7 cellular contexts compared by ENCODE assay signal in the genomic region with DNA sequence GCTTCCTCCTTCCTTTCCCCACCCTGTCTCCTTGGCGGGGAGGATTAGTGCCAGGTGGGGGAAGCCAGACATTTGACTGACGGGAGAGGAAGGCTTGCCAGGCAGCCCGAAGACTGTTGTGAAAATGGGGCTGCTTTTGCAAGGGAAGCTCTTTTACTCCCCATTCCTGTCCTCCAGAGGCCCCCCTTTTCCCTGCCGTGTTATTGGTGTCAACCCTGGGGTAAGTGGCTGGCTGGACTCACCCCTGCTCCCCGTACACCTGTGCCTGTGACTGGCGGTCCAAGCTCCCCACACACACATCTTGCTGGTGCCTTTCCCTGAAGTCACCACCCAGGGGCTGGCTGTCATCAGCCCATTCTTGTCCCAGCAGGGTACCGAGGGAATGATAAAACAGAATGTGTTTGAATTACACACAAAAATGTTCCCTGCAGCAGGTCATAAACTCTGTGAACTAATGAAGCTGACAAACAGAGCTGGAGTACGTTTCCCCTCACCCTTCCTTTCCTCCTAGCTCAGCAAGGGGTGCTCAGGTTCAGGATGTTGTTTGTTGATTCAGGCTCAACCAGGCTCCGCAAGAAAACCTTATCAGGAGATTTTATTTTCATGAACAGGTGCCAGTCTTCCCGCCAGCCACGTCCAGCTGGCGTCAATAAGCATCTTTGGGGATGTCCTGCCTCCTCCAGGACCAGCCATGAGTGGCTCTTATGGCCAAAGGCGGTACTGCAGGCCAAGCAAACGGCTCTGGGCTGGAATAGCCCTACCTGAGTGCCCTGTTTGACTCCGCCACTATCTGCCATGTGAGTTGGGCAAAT. TPM values are rescaled to one million over a fixed set of nuclear protein-coding genes. Genes with fewer than 3 reads are reported as not detected.
DNase-seq lines count a peak whose midpoint lies in the region; ATAC-seq and TF ChIP-seq lines count a peak whose summit lies in the region.
"Had no signal": no experiment of that assay in that cellular context is flagged by ENCODE, and none has a peak within 500 bp of the region (broad histone marks: within the 10 kb centered on the region; RNA-seq: fewer than 3 reads in every experiment).

No MANE protein-coding gene starts in this region.

- TF ChIP-seq CTCF in hepatocyte (IDR thresholded peaks at IDR 0.05; ENCODE audit: poor library complexity) = peak; percentile 52

- H3K4me1 ChIP-seq in hepatocyte (ENCODE audit: insufficient read depth) = peaks cover 7% of the 10 kb centered on the region

- H3K4me3 ChIP-seq in H7 (ENCODE audit: insufficient read depth, low read depth, low read length) = no peak overlapping the region
- no peak overlapping the region for H3K4me3 ChIP-seq in hepatocyte

- no peaks in the 10 kb centered on the region for H3K9me2 ChIP-seq in hepatocyte (replicated peaks; ENCODE audit: insufficient read depth)

- H3K79me2 ChIP-seq in hepatocyte = peaks cover 5% of the 10 kb centered on the region

- peaks cover 2% of the 10 kb centered on the region for H3K36me3 ChIP-seq in H7 (replicated peaks; ENCODE audit: control insufficient read depth, insufficient read depth, low read length)
- H3K36me3 ChIP-seq in hepatocyte (replicated peaks; ENCODE audit: insufficient read depth, low read depth) = no peaks in the 10 kb centered on the region

- no peak overlapping the region for H3K4me3 Mint-ChIP-seq in stimulated activated effector memory CD8-positive, alpha-beta T cell treated with anti-CD3 and anti-CD28 coated beads, Interleukin-12 subunit alpha, Interleukin-12 subunit beta, amount 100 ng/mL, for 72 hours

- no peak for ATAC-seq in GM19467 (IDR thresholded peaks at IDR 0.05; ENCODE audit: unreplicated experiment)
- no peak for ATAC-seq in stimulated activated effector memory CD8-positive, alpha-beta T cell treated with anti-CD3 and anti-CD28 coated beads, Interleukin-12 subunit alpha, Interleukin-12 subunit beta, amount 100 ng/mL, for 72 hours

- H3K27ac Mint-ChIP-seq in stimulated activated effector memory CD8-positive, alpha-beta T cell treated with anti-CD3 and anti-CD28 coated beads, Interleukin-12 subunit alpha, Interleukin-12 subunit beta, amount 100 ng/mL, for 72 hours = no peak overlapping the region

- H3K4me2 ChIP-seq in hepatocyte = no peak overlapping the region

- H4K20me1 ChIP-seq in hepatocyte (ENCODE audit: insufficient read depth, poor library complexity, severe bottlenecking) = no peaks in the 10 kb centered on the region

- H3K9me3 ChIP-seq in hepatocyte (ENCODE audit: low read depth) = no peaks in the 10 kb centered on the region

- no peaks in the 10 kb centered on the region for H3K9me3 Mint-ChIP-seq in stimulated activated effector memory CD8-positive, alpha-beta T cell treated with anti-CD3 and anti-CD28 coated beads, Interleukin-12 subunit alpha, Interleukin-12 subunit beta, amount 100 ng/mL, for 72 hours
- H3K9me3 Mint-ChIP-seq: naive B cell had no signal

- WGBS in hepatocyte (ENCODE audit: low lambda C conversion rate, missing lambda C conversion rate) = 47% methylated on average over 15 of the region's 15 CpGs

- peaks cover 15% of the 10 kb centered on the region for H3K4me1 Mint-ChIP-seq in stimulated activated effector memory CD8-positive, alpha-beta T cell treated with anti-CD3 and anti-CD28 coated beads, Interleukin-12 subunit alpha, Interleukin-12 subunit beta, amount 100 ng/mL, for 72 hours

- H3K27ac ChIP-seq in hepatocyte = no peak overlapping the region

- no peaks in the 10 kb centered on the region for H3K36me3 Mint-ChIP-seq in stimulated activated effector memory CD8-positive, alpha-beta T cell treated with anti-CD3 and anti-CD28 coated beads, Interleukin-12 subunit alpha, Interleukin-12 subunit beta, amount 100 ng/mL, for 72 hours
- H3K36me3 Mint-ChIP-seq: naive B cell had no signal

- no peak overlapping the region for H2AFZ ChIP-seq in hepatocyte

- DNase-seq in AG08395 (ENCODE audit: low spot score) (peak; percentile 52), H7 (peak; percentile 91), SK-N-DZ (ENCODE audit: low spot score) (peak; percentile 80), hepatocyte (ENCODE audit: low spot score) (peak; percentile 74)
- DNase-seq in stimulated activated effector memory CD8-positive, alpha-beta T cell treated with anti-CD3 and anti-CD28 coated beads, Interleukin-12 subunit alpha, Interleukin-12 subunit beta, amount 100 ng/mL, for 72 hours (ENCODE audit: low spot score in 2 of 2) = no peak
- DNase-seq: naive B cell had no signal

- H3K27me3 ChIP-seq in H7 (ENCODE audit: control insufficient read depth, insufficient read depth, low read length) (no peaks in the 10 kb centered on the region; the same call in 1 of the 2 replicates), hepatocyte (no peaks in the 10 kb centered on the region)

RNA-seq across cellular contexts. Expression of a gene that starts 4.3 kb away (rescaled TPM):
- 6.2 and 9.5 TPM in 2 replicates for total RNA-seq in H7 (2014; rRNA removed; shearing (Covaris generic))
- 4.0 and 7.4 TPM in 2 replicates for polyA plus RNA-seq in SK-N-DZ (2014; cell fraction: cytosol; rRNA removed)
- polyA plus RNA-seq in SK-N-DZ (2014; cell fraction: nucleus; rRNA removed) = 2.3 and 3.0 TPM in 2 replicates
- 2.6 and 3.5 TPM in 2 replicates for total RNA-seq in hepatocyte
- 4.0 and 4.5 TPM in 2 replicates for polyA plus RNA-seq in hepatocyte

RNA-seq across cellular contexts. Expression of a gene that starts 17.7 kb away (rescaled TPM):
- total RNA-seq in H7 (2014; rRNA removed; shearing (Covaris generic)) = 28.2 and 38.8 TPM in 2 replicates
- polyA plus RNA-seq in SK-N-DZ (2014; cell fraction: cytosol; rRNA removed) = not detected in 2 replicates
- polyA plus RNA-seq in SK-N-DZ (2014; cell fraction: nucleus; rRNA removed) = 0.72 and 3.3 TPM in 2 replicates
- total RNA-seq in hepatocyte = 11.9 and 12.7 TPM in 2 replicates
- 12.8 and 15.8 TPM in 2 replicates for polyA plus RNA-seq in hepatocyte

RNA-seq across cellular contexts. Expression of a gene that starts 26.1 kb away (rescaled TPM):
- total RNA-seq in H7 (2014; rRNA removed; shearing (Covaris generic)) = 106 and 118 TPM in 2 replicates
- polyA plus RNA-seq in SK-N-DZ (2014; cell fraction: cytosol; rRNA removed) = 134 and 151 TPM in 2 replicates
- polyA plus RNA-seq in SK-N-DZ (2014; cell fraction: nucleus; rRNA removed) = 591 and 629 TPM in 2 replicates
- 46.3 and 66.8 TPM in 2 replicates for total RNA-seq in hepatocyte
- 73.3 and 82.2 TPM in 2 replicates for polyA plus RNA-seq in hepatocyte

RNA-seq across cellular contexts. Expression of a gene that starts 48.8 kb away (rescaled TPM):
- 410 and 454 TPM in 2 replicates for total RNA-seq in H7 (2014; rRNA removed; shearing (Covaris generic))
- 510 and 575 TPM in 2 replicates for polyA plus RNA-seq in SK-N-DZ (2014; cell fraction: cytosol; rRNA removed)
- 348 and 374 TPM in 2 replicates for polyA plus RNA-seq in SK-N-DZ (2014; cell fraction: nucleus; rRNA removed)
- total RNA-seq in hepatocyte = 103 and 107 TPM in 2 replicates
- polyA plus RNA-seq in hepatocyte = 172 and 181 TPM in 2 replicates

RNA-seq across cellular contexts. Expression of a gene that starts 58.5 kb away (rescaled TPM):
- 34.9 and 41.0 TPM in 2 replicates for total RNA-seq in H7 (2014; rRNA removed; shearing (Covaris generic))
- polyA plus RNA-seq in SK-N-DZ (2014; cell fraction: cytosol; rRNA removed) = 27.4 and 27.6 TPM in 2 replicates
- 21.8 and 22.6 TPM in 2 replicates for polyA plus RNA-seq in SK-N-DZ (2014; cell fraction: nucleus; rRNA removed)
- total RNA-seq in hepatocyte = 17.5 and 19.1 TPM in 2 replicates
- polyA plus RNA-seq in hepatocyte = 10.1 and 12.7 TPM in 2 replicates

Comparison
In these comparisons a context has a peak if more than half of its experiments do, and no peak if none do; other contexts are left out.
1. DNase-seq: peak in AG08395 (single experiment), H7 (single experiment), SK-N-DZ (single experiment) and hepatocyte (single experiment); none in stimulated activated effector memory CD8-positive, alpha-beta T cell treated with anti-CD3 and anti-CD28 coated beads, Interleukin-12 subunit alpha, Interleukin-12 subunit beta, amount 100 ng/mL, for 72 hours (0 of 2).